In the genomic region with DNA sequence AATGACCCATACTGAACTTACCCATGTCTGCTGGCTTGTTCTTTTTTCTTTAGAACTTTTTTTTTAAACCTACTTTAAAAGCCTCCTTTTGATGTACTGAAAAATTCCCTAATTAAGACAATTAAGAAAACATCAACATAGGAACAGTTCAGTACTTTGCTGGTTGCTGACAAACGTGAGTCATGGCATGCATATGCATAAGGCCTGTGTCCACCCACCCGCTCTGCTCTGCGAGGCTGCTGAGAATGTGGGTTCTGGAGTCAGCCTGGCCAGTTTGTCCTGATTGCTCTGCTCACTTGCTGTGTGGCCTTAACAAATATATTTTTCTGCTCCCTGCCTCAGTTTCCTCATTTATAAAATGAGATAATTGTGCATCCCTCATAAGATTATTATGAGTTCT, we compare ENCODE assay signal across 13 cellular contexts. TPM values are rescaled to one million over a fixed set of nuclear protein-coding genes. Genes with fewer than 3 reads are reported as not detected.
DNase-seq lines count a peak whose midpoint lies in the region; ATAC-seq and TF ChIP-seq lines count a peak whose summit lies in the region.
"Had no signal": no experiment of that assay in that cellular context is flagged by ENCODE, and none has a peak within 500 bp of the region (broad histone marks: within the 10 kb centered on the region; RNA-seq: fewer than 3 reads in every experiment).

No MANE protein-coding gene starts in this region.

- H4K20me1 ChIP-seq in osteoblast (ENCODE audit: insufficient read depth, low read length), result no peaks in the 10 kb centered on the region

- peak; percentile 85 for ATAC-seq in esophagus mucosa
- ATAC-seq in activated CD8-positive, alpha-beta T cell treated with anti-CD3 and anti-CD28 coated beads, Interleukin-2, amount 10 ng/mL, durations not matched to agents 7 days and 5 days, result no peak
- ATAC-seq in HG03342 (IDR thresholded peaks at IDR 0.05; ENCODE audit: unreplicated experiment), result no peak

- H3K27ac ChIP-seq in RWPE1 (peak overlapping the region; percentile 73), osteoblast (ENCODE audit: low read depth, low read length) (peak overlapping the region; percentile 98), WERI-Rb-1 (no peak overlapping the region)
- H3K27ac ChIP-seq: neural progenitor cell, thyroid gland had no signal

- H3K27me3 Mint-ChIP-seq in activated CD8-positive, alpha-beta T cell treated with anti-CD3 and anti-CD28 coated beads, Interleukin-2, amount 10 ng/mL, durations not matched to agents 7 days and 5 days (ENCODE audit: low read depth), result peaks cover 20% of the 10 kb centered on the region

- H3K4me2 ChIP-seq in osteoblast (ENCODE audit: insufficient read depth, low read length), result peak overlapping the region; percentile 14
- H3K4me2 ChIP-seq: neural progenitor cell had no signal

- no peak overlapping the region for H3K4me3 Mint-ChIP-seq in activated CD8-positive, alpha-beta T cell treated with anti-CD3 and anti-CD28 coated beads, Interleukin-2, amount 10 ng/mL, durations not matched to agents 7 days and 5 days
- H3K4me3 Mint-ChIP-seq: activated CD4-positive, alpha-beta memory T cell treated with anti-CD3 and anti-CD28 coated beads, Interleukin-2, amount 10 ng/mL, durations not matched to agents 7 days and 5 days; neural progenitor cell had no signal

- H3K9me3 ChIP-seq in osteoblast (ENCODE audit: low read depth, low read length), result no peaks in the 10 kb centered on the region
- no peaks in the 10 kb centered on the region for H3K9me3 ChIP-seq in WERI-Rb-1 (ENCODE audit: severe bottlenecking)
- H3K9me3 ChIP-seq: thyroid gland had no signal

- no peaks in the 10 kb centered on the region for H3K79me2 ChIP-seq in osteoblast (ENCODE audit: insufficient read depth, low read length)

- POLR2A ChIA-PET in RWPE1 (lab: Yijun Ruan, JAX; ENCODE audit: low non-redundant PET), result no interaction called here
- POLR2A ChIA-PET in activated CD8-positive, alpha-beta T cell treated with anti-CD3 and anti-CD28 coated beads, Interleukin-2, amount 10 ng/mL, durations not matched to agents 7 days and 5 days (lab: Charles Lee), result no interaction called here

- H3K36me3 ChIP-seq in osteoblast (ENCODE audit: insufficient read depth, low read length) (no peaks in the 10 kb centered on the region), WERI-Rb-1 (no peaks in the 10 kb centered on the region; the same call in 1 of the 2 replicates)
- H3K36me3 ChIP-seq: neural progenitor cell, thyroid gland had no signal

- H3K4me3 ChIP-seq in osteoblast (ENCODE audit: insufficient read depth, low read length) (no peak overlapping the region), WERI-Rb-1 (ENCODE audit: low read depth, low read length) (no peak overlapping the region)
- H3K4me3 ChIP-seq: neural progenitor cell, thyroid gland had no signal

- no peaks in the 10 kb centered on the region for H3K9me3 Mint-ChIP-seq in activated CD8-positive, alpha-beta T cell treated with anti-CD3 and anti-CD28 coated beads, Interleukin-2, amount 10 ng/mL, durations not matched to agents 7 days and 5 days (ENCODE audit: insufficient read depth)
- H3K9me3 Mint-ChIP-seq: activated CD4-positive, alpha-beta memory T cell treated with anti-CD3 and anti-CD28 coated beads, Interleukin-2, amount 10 ng/mL, durations not matched to agents 7 days and 5 days; neural progenitor cell had no signal

- TF ChIP-seq CTCF in RWPE1 (conservative IDR thresholded peaks at IDR 0.05; ENCODE audit: low read depth), result no peak
- TF ChIP-seq CTCF in osteoblast (IDR thresholded peaks at IDR 0.05; ENCODE audit: extremely low read depth, low read depth, low read length), result no peak
- TF ChIP-seq CTCF in WERI-Rb-1 (IDR thresholded peaks at IDR 0.05; ENCODE audit: low read depth, low read length), result no peak

- H3K4me1 ChIP-seq in osteoblast (ENCODE audit: insufficient read depth, low read length), result peaks cover 37% of the 10 kb centered on the region
- H3K4me1 ChIP-seq: neural progenitor cell, thyroid gland had no signal

- peaks cover 20% of the 10 kb centered on the region for H3K4me1 Mint-ChIP-seq in activated CD8-positive, alpha-beta T cell treated with anti-CD3 and anti-CD28 coated beads, Interleukin-2, amount 10 ng/mL, durations not matched to agents 7 days and 5 days (ENCODE audit: low read depth)

- DNase-seq in EH (ENCODE audit: low read depth) (peak; percentile 92), RWPE1 (ENCODE audit: low spot score) (peak; percentile 66), osteoblast (ENCODE audit: insufficient read length, low spot score, missing footprints) (peak; percentile 94), mesenteric fat pad (ENCODE audit: low spot score) (no peak), WERI-Rb-1 (no peak)
- no peak for DNase-seq in activated CD8-positive, alpha-beta T cell treated with anti-CD3 and anti-CD28 coated beads, Interleukin-2, amount 10 ng/mL, durations not matched to agents 7 days and 5 days
- DNase-seq: activated CD4-positive, alpha-beta memory T cell treated with anti-CD3 and anti-CD28 coated beads, Interleukin-2, amount 10 ng/mL, durations not matched to agents 7 days and 5 days; NCI-H2081 treated with DMSO at 0.1 percent for 48 hours; SHP77 treated with DMSO at 0.1 percent for 48 hours; thyroid gland had no signal

- CTCF ChIA-PET in RWPE1 (lab: Yijun Ruan, JAX), result no interaction called here
- CTCF ChIA-PET in activated CD8-positive, alpha-beta T cell treated with anti-CD3 and anti-CD28 coated beads, Interleukin-2, amount 10 ng/mL, durations not matched to agents 7 days and 5 days (lab: Charles Lee), result no interaction called here

- H3K36me3 Mint-ChIP-seq in activated CD8-positive, alpha-beta T cell treated with anti-CD3 and anti-CD28 coated beads, Interleukin-2, amount 10 ng/mL, durations not matched to agents 7 days and 5 days (ENCODE audit: low read depth), result no peaks in the 10 kb centered on the region
- H3K36me3 Mint-ChIP-seq: neural progenitor cell had no signal

- H3K27ac Mint-ChIP-seq in activated CD8-positive, alpha-beta T cell treated with anti-CD3 and anti-CD28 coated beads, Interleukin-2, amount 10 ng/mL, durations not matched to agents 7 days and 5 days, result no peak overlapping the region
- H3K27ac Mint-ChIP-seq: activated CD4-positive, alpha-beta memory T cell treated with anti-CD3 and anti-CD28 coated beads, Interleukin-2, amount 10 ng/mL, durations not matched to agents 7 days and 5 days; neural progenitor cell had no signal

- no peaks in the 10 kb centered on the region for H3K27me3 ChIP-seq in osteoblast (ENCODE audit: insufficient read depth, low read length)
- H3K27me3 ChIP-seq in WERI-Rb-1 (ENCODE audit: insufficient read depth, low read depth, severe bottlenecking), result no peaks in the 10 kb centered on the region
- H3K27me3 ChIP-seq: neural progenitor cell, thyroid gland had no signal

- H2AFZ ChIP-seq in osteoblast (ENCODE audit: low read length), result no peak overlapping the region
- H2AFZ ChIP-seq: neural progenitor cell had no signal

RNA-seq across cellular contexts. Expression of a gene that starts 27.3 kb away (rescaled TPM):
- 40.1 TPM for total RNA-seq in esophagus mucosa
- 8.3 and 33.3 TPM in 2 replicates for total RNA-seq in osteoblast
- total RNA-seq in activated CD8-positive, alpha-beta T cell treated with anti-CD3 and anti-CD28 coated beads, Interleukin-2, amount 10 ng/mL, durations not matched to agents 7 days and 5 days, result 1 to 10 TPM in 1 of 2 experiments, under 1 TPM in 1; 0.63 to 1.4 TPM
- total RNA-seq in mesenteric fat pad, result 19.6 TPM

RNA-seq across cellular contexts. Expression of a gene that starts 53.8 kb away (rescaled TPM):
- 11.2 TPM for total RNA-seq in esophagus mucosa
- 9.8 and 20.9 TPM in 2 replicates for total RNA-seq in osteoblast
- total RNA-seq in activated CD8-positive, alpha-beta T cell treated with anti-CD3 and anti-CD28 coated beads, Interleukin-2, amount 10 ng/mL, durations not matched to agents 7 days and 5 days, result not detected
- 11.9 TPM for total RNA-seq in mesenteric fat pad
- total RNA-seq: activated CD4-positive, alpha-beta memory T cell treated with anti-CD3 and anti-CD28 coated beads, Interleukin-2, amount 10 ng/mL, durations not matched to agents 7 days and 5 days had no signal

Comparison
In these comparisons a context has a peak if more than half of its experiments do, and no peak if none do; other contexts are left out.
1. DNase-seq: peak in EH (single experiment), RWPE1 (single experiment) and osteoblast (single experiment); none in activated CD8-positive, alpha-beta T cell treated with anti-CD3 and anti-CD28 coated beads, Interleukin-2, amount 10 ng/mL, durations not matched to agents 7 days and 5 days (single experiment), mesenteric fat pad (single experiment) and WERI-Rb-1 (single experiment).
2. RNA of a gene that starts 53.8 kb away (total RNA-seq): 11.9 TPM in mesenteric fat pad (single experiment), 11.2 TPM in esophagus mucosa (single experiment) and 9.8 to 20.9 TPM in osteoblast; not detected in activated CD8-positive, alpha-beta T cell treated with anti-CD3 and anti-CD28 coated beads, Interleukin-2, amount 10 ng/mL, durations not matched to agents 7 days and 5 days; every median in the first group is over 10 times any median in the second.